Comparison of ENCODE assay signal across 26 cellular contexts in genomic region chr5:22631683-22632082, GRCh38.
A peak's percentile ranks its signal among the peaks of the same experiment; 100 is the strongest.
DNase-seq lines count a peak whose midpoint lies in the region; ATAC-seq, FAIRE-seq and TF ChIP-seq lines count a peak whose summit lies in the region.
"Had no signal": no experiment of that assay in that cellular context is flagged by ENCODE, and none has a peak within 500 bp of the region (broad histone marks: within the 10 kb centered on the region; RNA-seq: fewer than 3 reads in every experiment).

No MANE protein-coding gene starts in this region.

- POLR2A ChIA-PET in H1 (lab: Charles Lee; ENCODE audit: partially characterized antibody) = no interaction called here

- H3K9ac ChIP-seq in H1 (replicated peaks in 1 of 4; ENCODE audit: extremely low read depth in 1 of 4, low read depth in 3 of 4, low read length in 3 of 4) (no peak overlapping the region; a peak in 1 of 7 replicates), mesendoderm (ENCODE audit: low read length) (no peak overlapping the region)
- H3K9ac ChIP-seq: BLaER1 treated with 17β-estradiol and CSF1 and Interleukin-3, amounts not matched to agents 10 nM and 100 nM had no signal

- no peak overlapping the region; the same call in 1 of the 2 replicates for H2BK12ac ChIP-seq in H1 (ENCODE audit: low read depth, low read length)

- peaks cover 7% of the 10 kb centered on the region; the same call in 1 of the 2 replicates for H3K9me2 ChIP-seq in GM23338 (ENCODE audit: insufficient read depth)

- 0 out of 2 replicates have a peak overlapping the region, but pooled peaks have one; percentile 44 for H2BK5ac ChIP-seq in H1 (ENCODE audit: low read depth, low read length)
- no peak overlapping the region for H2BK5ac ChIP-seq in mesendoderm (ENCODE audit: low read length)

- peak; percentile 56 for DNase-seq in GM23338 (ENCODE audit: low spot score)
- peak; percentile 10 for DNase-seq in NCI-H69 (lab: John Stamatoyannopoulos, UW)
- DNase-seq in H1 (ENCODE audit: low read depth in 1 of 2, low spot score in 2 of 2) = no peak
- DNase-seq in mesendoderm = peak; percentile 80
- DNase-seq in GM19240 (ENCODE audit: insufficient read length, low spot score) = no peak
- DNase-seq in foreskin melanocyte = no peak
- DNase-seq in NCI-H2196 (lab: John Stamatoyannopoulos, UW; ENCODE audit: unreplicated experiment) = no peak
- DNase-seq: 8988T; ACHN; AML-193; BE2C; CD4-positive, alpha-beta T cell; CD8-positive, alpha-beta memory T cell; DMS 273 treated with DMSO at 0.1 percent for 48 hours; DMS79; EL; GDM1; HFFc6 had no signal

- no peak overlapping the region for H4K91ac ChIP-seq in H1 (replicated peaks; ENCODE audit: insufficient read length, low read length)

- no peak overlapping the region for H3K27ac Mint-ChIP-seq in GM23338
- H3K27ac Mint-ChIP-seq: CD14-positive monocyte; CD4-positive, alpha-beta T cell; CD8-positive, alpha-beta memory T cell; HFFc6 had no signal

- H3K23ac ChIP-seq in H1 (ENCODE audit: insufficient read length) (no peak overlapping the region), mesendoderm (ENCODE audit: low read length) (no peak overlapping the region)

- H3K4me3 Mint-ChIP-seq in GM23338 = no peak overlapping the region
- H3K4me3 Mint-ChIP-seq: CD14-positive monocyte; CD4-positive, alpha-beta T cell; CD8-positive, alpha-beta memory T cell; HFFc6 had no signal

- no peaks in the 10 kb centered on the region for H3K9me3 ChIP-seq in H1 (ENCODE audit: insufficient read depth in 2 of 2, low read depth in 1 of 2, low read length in 1 of 2)
- H3K9me3 ChIP-seq: A549; BE2C; BLaER1 treated with 17β-estradiol and CSF1 and Interleukin-3, amounts not matched to agents 10 nM and 100 nM; HAP-1 had no signal

- H3K79me2 ChIP-seq in GM23338 (replicated peaks; ENCODE audit: insufficient read depth) (no peaks in the 10 kb centered on the region), H1 (ENCODE audit: control insufficient read depth in 1 of 2, insufficient read depth in 2 of 2, low read length in 2 of 2) (no peaks in the 10 kb centered on the region), mesendoderm (ENCODE audit: control insufficient read depth, insufficient read depth, low read length) (no peaks in the 10 kb centered on the region)

- ATAC-seq in GM23338 = peak; percentile 88
- no peak for ATAC-seq in HG03457 (IDR thresholded peaks at IDR 0.05; ENCODE audit: unreplicated experiment)
- ATAC-seq: A549, GM12878 had no signal

- H2BK15ac ChIP-seq in H1 (ENCODE audit: low read length) = no peak overlapping the region
- H2BK15ac ChIP-seq in mesendoderm (replicated peaks; ENCODE audit: low read depth) = no peak overlapping the region

- H3K18ac ChIP-seq in H1 (ENCODE audit: extremely low read depth, low read length) = 0 out of 2 replicates have a peak overlapping the region, but pooled peaks have one; percentile 13
- no peak overlapping the region for H3K18ac ChIP-seq in mesendoderm (ENCODE audit: low read length)

- peak overlapping the region; percentile 91 for H2AFZ ChIP-seq in GM23338
- peak overlapping the region; percentile 98; the same call in 1 of the 2 replicates for H2AFZ ChIP-seq in H1 (ENCODE audit: low read length)

- no peaks in the 10 kb centered on the region for H3K27me3 ChIP-seq in GM23338 (ENCODE audit: insufficient read depth)
- H3K27me3 ChIP-seq in H1 (replicated peaks in 1 of 4; ENCODE audit: control insufficient read depth in 3 of 4, extremely low read depth in 1 of 4, insufficient read depth in 3 of 4, low read length in 3 of 4) = no peaks in the 10 kb centered on the region
- no peaks in the 10 kb centered on the region for H3K27me3 ChIP-seq in mesendoderm (ENCODE audit: insufficient read depth, low read length, poor library complexity)
- H3K27me3 ChIP-seq: BE2C; BLaER1 treated with 17β-estradiol and CSF1 and Interleukin-3, amounts not matched to agents 10 nM and 100 nM had no signal

- no peak overlapping the region for H3K56ac ChIP-seq in H1 (replicated peaks; ENCODE audit: insufficient read length, low read depth, low read length)
- no peak overlapping the region for H3K56ac ChIP-seq in mesendoderm (ENCODE audit: low read length)

- no peak for TF ChIP-seq RAD21 in H1 (IDR thresholded peaks at IDR 0.05 in 1 of 2, conservative IDR thresholded peaks at IDR 0.05 in 1 of 2; ENCODE audit: low read depth in 2 of 2, low read length in 2 of 2)

- H3K27ac ChIP-seq in GM23338 (ENCODE audit: low read depth) (peak overlapping the region; percentile 58; the same call in 1 of the 2 replicates), H1 (ENCODE audit: low read depth, low read length) (no peak overlapping the region; the same call in 1 of the 2 replicates), mesendoderm (ENCODE audit: low read depth, low read length) (no peak overlapping the region)
- H3K27ac ChIP-seq: A549; BLaER1 treated with 17β-estradiol and CSF1 and Interleukin-3, amounts not matched to agents 10 nM and 100 nM had no signal

- H4K5ac ChIP-seq in H1 (ENCODE audit: insufficient read length, low read depth, low read length) (peak overlapping the region; percentile 4), mesendoderm (ENCODE audit: low read length) (no peak overlapping the region)

- TF ChIP-seq CTCF in GM23338 (conservative IDR thresholded peaks at IDR 0.05; ENCODE audit: low read depth in 2 of 2) (peak in 1 of 2 experiments; percentile 19; a peak in 1 of 4 replicates), H1 (IDR thresholded peaks at IDR 0.05; ENCODE audit: control extremely low read depth in 1 of 3, insufficient read depth in 1 of 3, low read depth in 1 of 3, low read length in 3 of 3) (no peak)

- no peaks in the 10 kb centered on the region for H3F3A ChIP-seq in GM23338 (replicated peaks; ENCODE audit: low read depth)

- 0 out of 3 replicates have a peak, but pooled peaks cover 3% of the 10 kb centered on the region for H3K9me3 Mint-ChIP-seq in GM23338
- H3K9me3 Mint-ChIP-seq: CD14-positive monocyte had no signal

- H3K27me3 Mint-ChIP-seq in GM23338 (ENCODE audit: insufficient read depth, low read depth, poor library complexity) = peaks cover 2% of the 10 kb centered on the region
- H3K27me3 Mint-ChIP-seq: CD4-positive, alpha-beta T cell; CD8-positive, alpha-beta memory T cell had no signal

- no peaks in the 10 kb centered on the region for H3K23me2 ChIP-seq in H1 (ENCODE audit: low read depth, low read length)

- CTCF ChIA-PET in H1 (lab: Charles Lee; ENCODE audit: partially characterized antibody) = interaction anchor here (0.6 to 0.7 kb wide), 2 partner anchors 38 to 820 kb away, joined by 3 read pairs; no protein-coding TSS in a partner anchor

- no peak overlapping the region for H3K14ac ChIP-seq in H1 (ENCODE audit: insufficient read length)

- no peak overlapping the region for H3K4me3 ChIP-seq in GM23338
- H3K4me3 ChIP-seq in H1 (ENCODE audit: extremely low read depth in 1 of 4, insufficient read depth in 2 of 4, low read depth in 3 of 4, low read length in 4 of 4) = no peak overlapping the region
- no peak overlapping the region for H3K4me3 ChIP-seq in mesendoderm (ENCODE audit: low read length)
- H3K4me3 ChIP-seq: A549; BLaER1 treated with 17β-estradiol and CSF1 and Interleukin-3, amounts not matched to agents 10 nM and 100 nM; GM12878; HAP-1 had no signal

- H2BK120ac ChIP-seq in H1 (replicated peaks; ENCODE audit: low read depth, low read length) (no peak overlapping the region), mesendoderm (ENCODE audit: low read depth, low read length) (no peak overlapping the region)

- no peak overlapping the region for H2AK5ac ChIP-seq in H1 (ENCODE audit: low read depth, low read length)
- H2AK5ac ChIP-seq in mesendoderm (ENCODE audit: low read length) = no peak overlapping the region

- H3K4me1 Mint-ChIP-seq in GM23338 = peaks cover 20% of the 10 kb centered on the region
- H3K4me1 Mint-ChIP-seq: CD14-positive monocyte; CD8-positive, alpha-beta memory T cell had no signal

- WGBS in H1 (ENCODE audit: extremely low coverage in 1 of 2, insufficient coverage in 1 of 2, insufficient read length in 1 of 2, insufficient replicate concordance in 2 of 2, low coverage in 1 of 2, low lambda C conversion rate in 2 of 2, missing lambda C conversion rate in 1 of 2), 2 experiments = 63% methylated on average over 3 of the region's 3 CpGs; no CpG with 5 or more reads in 1 of the 2 experiments
- no CpG with 5 or more reads among the region's 3 CpGs for WGBS in mesendoderm (ENCODE audit: extremely low coverage, insufficient coverage, low lambda C conversion rate)

- no peaks in the 10 kb centered on the region for H4K20me1 ChIP-seq in GM23338 (replicated peaks; ENCODE audit: insufficient read depth)
- H4K20me1 ChIP-seq in H1 (replicated peaks in 1 of 2; ENCODE audit: control insufficient read depth in 1 of 2, insufficient read depth in 2 of 2, low read length in 2 of 2) = no peaks in the 10 kb centered on the region
- H4K20me1 ChIP-seq: BLaER1 treated with 17β-estradiol and CSF1 and Interleukin-3, amounts not matched to agents 10 nM and 100 nM had no signal

- H4K8ac ChIP-seq in H1 (ENCODE audit: extremely low read depth, insufficient read depth, low read length) (no peak overlapping the region), mesendoderm (ENCODE audit: low read depth, low read length) (no peak overlapping the region)

- peak; percentile 32 for FAIRE-seq in H1 (lab: Jason Lieb, UNC)
- FAIRE-seq: A549, D721Med, GM12878, GM19239 had no signal

- TF ChIP-seq EP300 in H1 (IDR thresholded peaks at IDR 0.05; ENCODE audit: borderline replicate concordance in 1 of 2, low read depth in 2 of 2, low read length in 2 of 2) = no peak

- H3K36me3 ChIP-seq in GM23338 (ENCODE audit: insufficient read depth) = no peaks in the 10 kb centered on the region
- H3K36me3 ChIP-seq in H1 (ENCODE audit: control insufficient read depth in 2 of 4, insufficient read depth in 4 of 4, low read length in 3 of 4) = no peaks in the 10 kb centered on the region
- no peaks in the 10 kb centered on the region for H3K36me3 ChIP-seq in mesendoderm (ENCODE audit: control insufficient read depth, insufficient read depth, low read length)
- H3K36me3 ChIP-seq: BE2C; BLaER1 treated with 17β-estradiol and CSF1 and Interleukin-3, amounts not matched to agents 10 nM and 100 nM; HAP-1 had no signal

- no peak for TF ChIP-seq POLR2A in H1 (IDR thresholded peaks at IDR 0.05; ENCODE audit: control extremely low read depth in 1 of 2, low read depth in 2 of 2, low read length in 2 of 2)

- H3K4ac ChIP-seq in H1 (replicated peaks; ENCODE audit: insufficient read length, low read depth, low read length) (no peak overlapping the region), mesendoderm (ENCODE audit: low read depth, low read length) (no peak overlapping the region)

- H3K79me1 ChIP-seq in H1 (ENCODE audit: low read depth, low read length) (no peaks in the 10 kb centered on the region), mesendoderm (ENCODE audit: low read length) (no peaks in the 10 kb centered on the region)

- H2BK20ac ChIP-seq in H1 (ENCODE audit: low read length) = no peak overlapping the region

- peaks cover 3% of the 10 kb centered on the region; the same call in 2 of the 3 replicates for H3K36me3 Mint-ChIP-seq in GM23338 (ENCODE audit: low read depth)
- H3K36me3 Mint-ChIP-seq: CD14-positive monocyte; CD8-positive, alpha-beta memory T cell had no signal

- H3K4me1 ChIP-seq in GM23338 (ENCODE audit: insufficient read depth) (peaks cover 30% of the 10 kb centered on the region), H1 (replicated peaks in 1 of 4; ENCODE audit: control insufficient read depth in 3 of 4, insufficient read depth in 4 of 4, low read length in 3 of 4) (peaks cover 0 to 7% (median 1%) of the 10 kb centered on the region in 4 experiments; a peak in 3 of 7 replicates), mesendoderm (ENCODE audit: control insufficient read depth, low read depth, low read length) (no peaks in the 10 kb centered on the region)
- H3K4me1 ChIP-seq: A549; BE2C; BLaER1 treated with 17β-estradiol and CSF1 and Interleukin-3, amounts not matched to agents 10 nM and 100 nM; HAP-1 had no signal

- H3K4me2 ChIP-seq in GM23338 (0 out of 2 replicates have a peak overlapping the region, but pooled peaks have one; percentile 49), H1 (ENCODE audit: insufficient read depth in 1 of 2, low read depth in 2 of 2, low read length in 2 of 2) (no peak overlapping the region; a peak in 1 of 4 replicates), mesendoderm (ENCODE audit: low read length) (no peak overlapping the region)
- H3K4me2 ChIP-seq: A549; BLaER1 treated with 17β-estradiol and CSF1 and Interleukin-3, amounts not matched to agents 10 nM and 100 nM had no signal

Comparison
In these comparisons a context has a peak if more than half of its experiments do, and no peak if none do; other contexts are left out.
1. DNase-seq: peak in GM23338 (single experiment), NCI-H69 (single experiment) and mesendoderm (single experiment); none in H1 (0 of 2), GM19240 (single experiment), foreskin melanocyte (single experiment) and NCI-H2196 (single experiment).